Comparison of ENCODE assay signal across 14 cellular contexts in genomic region chr9:76654575-76654974, GRCh38.
DNase-seq lines count a peak whose midpoint lies in the region; ATAC-seq, FAIRE-seq and TF ChIP-seq lines count a peak whose summit lies in the region.
"Had no signal": no experiment of that assay in that cellular context is flagged by ENCODE, and none has a peak within 500 bp of the region (broad histone marks: within the 10 kb centered on the region; RNA-seq: fewer than 3 reads in every experiment).

No MANE protein-coding gene starts in this region.

- in situ Hi-C loops in astrocyte of the cerebellum (cut with HindIII; ENCODE audit: low sequenced_read_pairs), result no loop called here

- CTCF ChIA-PET in activated naive CD4-positive, alpha-beta T cell treated with anti-CD3 and anti-CD28 coated beads, Interleukin-2, amount 10 ng/mL, durations not matched to agents 7 days and 5 days (lab: Charles Lee), result no interaction called here

- no peaks in the 10 kb centered on the region for H3K36me3 Mint-ChIP-seq in activated naive CD4-positive, alpha-beta T cell treated with anti-CD3 and anti-CD28 coated beads, Interleukin-2, amount 10 ng/mL, durations not matched to agents 7 days and 5 days
- H3K36me3 Mint-ChIP-seq: CD4-positive, CD25-positive, alpha-beta regulatory T cell; mesothelial cell of epicardium had no signal

- DNase-seq in right cardiac atrium (no peak), left ventricle myocardium superior (no peak), astrocyte of the cerebellum (ENCODE audit: low read depth) (peak; percentile 86), kidney epithelial cell (ENCODE audit: low read depth) (peak; percentile 75), urothelium cell line (ENCODE audit: low spot score) (peak; percentile 33), activated gamma-delta T cell treated with Interleukin-2 at 50 U/mL for 16 hours (no peak)
- DNase-seq in activated naive CD4-positive, alpha-beta T cell treated with anti-CD3 and anti-CD28 coated beads, Interleukin-2, amount 10 ng/mL, durations not matched to agents 7 days and 5 days, result no peak
- DNase-seq: activated CD8-positive, alpha-beta memory T cell treated with anti-CD3 and anti-CD28 coated beads, Interleukin-2, amount 50 U/mL, for 4 hours; stimulated activated CD4-positive, alpha-beta T cell treated with anti-CD3 and anti-CD28 coated beads, Interleukin-4, amount 100 ng/mL, for 24 hours had no signal

- H3K27ac ChIP-seq in right cardiac atrium (ENCODE audit: low read length), result no peak overlapping the region
- H3K27ac ChIP-seq: SK-N-MC had no signal

- no peaks in the 10 kb centered on the region for H3K9me3 ChIP-seq in right cardiac atrium (ENCODE audit: control insufficient read depth, low read length)

- no peak overlapping the region for H3K4me3 ChIP-seq in right cardiac atrium (ENCODE audit: low read length)
- H3K4me3 ChIP-seq in astrocyte of the cerebellum (ENCODE audit: low read depth, low read length), result no peak overlapping the region
- H3K4me3 ChIP-seq in kidney epithelial cell (ENCODE audit: low read depth, low read length), result no peak overlapping the region
- H3K4me3 ChIP-seq: SK-N-MC had no signal

- H3K4me3 Mint-ChIP-seq in activated naive CD4-positive, alpha-beta T cell treated with anti-CD3 and anti-CD28 coated beads, Interleukin-2, amount 10 ng/mL, durations not matched to agents 7 days and 5 days, result no peak overlapping the region
- H3K4me3 Mint-ChIP-seq: CD4-positive, CD25-positive, alpha-beta regulatory T cell; mesothelial cell of epicardium had no signal

- TF ChIP-seq CTCF in astrocyte of the cerebellum (IDR thresholded peaks at IDR 0.05; ENCODE audit: low read depth, low read length, missing control alignments) (no peak), kidney epithelial cell (IDR thresholded peaks at IDR 0.05; ENCODE audit: insufficient read depth, low read length, poor library complexity, severe bottlenecking) (no peak)

- H3K4me1 ChIP-seq in right cardiac atrium (ENCODE audit: control insufficient read depth, insufficient read depth, low read length), result no peaks in the 10 kb centered on the region

- H3K27me3 ChIP-seq in right cardiac atrium (ENCODE audit: control insufficient read depth, insufficient read depth) (no peaks in the 10 kb centered on the region), kidney epithelial cell (ENCODE audit: control insufficient read depth, insufficient read depth, low read length) (no peaks in the 10 kb centered on the region)

- H3K4me1 Mint-ChIP-seq in activated naive CD4-positive, alpha-beta T cell treated with anti-CD3 and anti-CD28 coated beads, Interleukin-2, amount 10 ng/mL, durations not matched to agents 7 days and 5 days, result peaks cover 45% of the 10 kb centered on the region

- no peak overlapping the region for H3K27ac Mint-ChIP-seq in activated naive CD4-positive, alpha-beta T cell treated with anti-CD3 and anti-CD28 coated beads, Interleukin-2, amount 10 ng/mL, durations not matched to agents 7 days and 5 days
- H3K27ac Mint-ChIP-seq: CD4-positive, CD25-positive, alpha-beta regulatory T cell; mesothelial cell of epicardium had no signal

- WGBS in right cardiac atrium, result 22% methylated on average over 1 of the region's 1 CpG

- H3K9me3 Mint-ChIP-seq in activated naive CD4-positive, alpha-beta T cell treated with anti-CD3 and anti-CD28 coated beads, Interleukin-2, amount 10 ng/mL, durations not matched to agents 7 days and 5 days, result no peaks in the 10 kb centered on the region
- H3K9me3 Mint-ChIP-seq: CD4-positive, CD25-positive, alpha-beta regulatory T cell; mesothelial cell of epicardium had no signal

- no peaks in the 10 kb centered on the region for H3K27me3 Mint-ChIP-seq in activated naive CD4-positive, alpha-beta T cell treated with anti-CD3 and anti-CD28 coated beads, Interleukin-2, amount 10 ng/mL, durations not matched to agents 7 days and 5 days
- H3K27me3 Mint-ChIP-seq: CD4-positive, CD25-positive, alpha-beta regulatory T cell had no signal

- peak; percentile 27 for FAIRE-seq in urothelium cell line (lab: Jason Lieb, UNC)
- FAIRE-seq: GM18507 had no signal

- peak; percentile 31 to 51 for ATAC-seq in right cardiac atrium
- ATAC-seq in left ventricle myocardium superior, result no peak
- ATAC-seq in GM19023 (IDR thresholded peaks at IDR 0.05; ENCODE audit: unreplicated experiment), result no peak

- intact Hi-C loops in right cardiac atrium (cut with DNase I) (loop anchor here in 1 of 4 donors (10.0 kb wide), 1 partner anchor 120 kb away; no protein-coding TSS in a partner anchor), left ventricle myocardium superior (cut with micrococcal nuclease) (no loop called here)

- H3K36me3 ChIP-seq in kidney epithelial cell (ENCODE audit: control insufficient read depth, insufficient read depth, low read length), result no peaks in the 10 kb centered on the region

Comparison
In these comparisons a context has a peak if more than half of its experiments do, and no peak if none do; other contexts are left out.
1. ATAC-seq: peak in right cardiac atrium (2 of 2); none in left ventricle myocardium superior (single experiment) and GM19023 (single experiment).
2. DNase-seq: peak in astrocyte of the cerebellum (single experiment), kidney epithelial cell (single experiment) and urothelium cell line (single experiment); none in right cardiac atrium (0 of 3), left ventricle myocardium superior (single experiment), activated naive CD4-positive, alpha-beta T cell treated with anti-CD3 and anti-CD28 coated beads, Interleukin-2, amount 10 ng/mL, durations not matched to agents 7 days and 5 days (single experiment) and activated gamma-delta T cell treated with Interleukin-2 at 50 U/mL for 16 hours (single experiment).